In the genomic region with DNA sequence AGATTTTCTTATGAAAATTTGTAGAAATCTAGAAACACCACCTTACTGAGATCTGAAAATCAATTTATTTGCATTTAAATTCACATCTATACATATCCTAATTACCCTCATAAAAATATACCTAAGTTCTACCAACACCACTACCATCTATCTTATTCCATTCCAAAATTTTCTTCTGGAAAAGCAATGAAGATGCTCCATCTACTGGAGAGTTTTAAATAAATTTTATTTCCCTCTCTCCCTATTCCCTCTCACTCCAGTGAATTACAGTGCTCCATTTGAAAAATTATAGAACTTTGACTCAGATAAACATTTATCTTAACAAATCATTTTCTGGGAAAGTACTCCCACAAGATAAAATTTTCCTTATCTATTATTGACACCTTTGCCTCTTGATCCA, we compare ENCODE assay signal across 17 cellular contexts. TPM values are rescaled to one million over a fixed set of nuclear protein-coding genes. Genes with fewer than 3 reads are reported as not detected.
DNase-seq lines count a peak whose midpoint lies in the region; ATAC-seq and TF ChIP-seq lines count a peak whose summit lies in the region.
"Had no signal": no experiment of that assay in that cellular context is flagged by ENCODE, and none has a peak within 500 bp of the region (broad histone marks: within the 10 kb centered on the region; RNA-seq: fewer than 3 reads in every experiment).

No MANE protein-coding gene starts in this region.

- peak; percentile 21 for TF ChIP-seq CTCF in cardiac muscle cell (IDR thresholded peaks at IDR 0.05; ENCODE audit: low read depth, low read length)
- TF ChIP-seq CTCF in heart left ventricle (IDR thresholded peaks at IDR 0.05) = peak in 5 of 12 donors; percentile 11 to 26 (median 16)
- peak; percentile 68 for TF ChIP-seq CTCF in endodermal cell (conservative IDR thresholded peaks at IDR 0.05)
- no peak for TF ChIP-seq CTCF in natural killer cell (IDR thresholded peaks at IDR 0.05)

- H3K27me3 ChIP-seq in cardiac muscle cell (peaks cover 52% of the 10 kb centered on the region), heart left ventricle (peaks cover 13 to 96% (median 42%) of the 10 kb centered on the region in 9 donors), endodermal cell (ENCODE audit: control insufficient read depth, insufficient read depth, low read length, poor library complexity, severe bottlenecking) (peaks cover 60% of the 10 kb centered on the region), Karpas-422 (ENCODE audit: low read length) (no peaks in the 10 kb centered on the region), mesenchymal stem cell (ENCODE audit: control insufficient read depth in 1 of 2, insufficient read depth in 1 of 2, low read length in 2 of 2) (peaks cover 32 to 81% of the 10 kb centered on the region in 2 experiments)

- TF ChIP-seq POLR2A in heart left ventricle (IDR thresholded peaks at IDR 0.05) = no peak

- H3K36me3 ChIP-seq in cardiac muscle cell (no peaks in the 10 kb centered on the region), heart left ventricle (no peaks in the 10 kb centered on the region), endodermal cell (ENCODE audit: control insufficient read depth, insufficient read depth, low read length) (no peaks in the 10 kb centered on the region), Karpas-422 (ENCODE audit: insufficient read depth, low read length) (no peaks in the 10 kb centered on the region), mesenchymal stem cell (ENCODE audit: control insufficient read depth in 1 of 2, insufficient read depth in 2 of 2, low read depth in 1 of 2, low read length in 2 of 2) (no peaks in the 10 kb centered on the region)
- H3K36me3 ChIP-seq: right atrium auricular region had no signal

- ATAC-seq in heart left ventricle (no peak), natural killer cell (no peak)
- ATAC-seq: activated CD4-positive, alpha-beta T cell treated with anti-CD3 and anti-CD28 coated beads for 36 hours had no signal

- H3K36me3 Mint-ChIP-seq in endodermal cell (ENCODE audit: low read depth) (no peaks in the 10 kb centered on the region), natural killer cell (no peaks in the 10 kb centered on the region)

- no peak overlapping the region for H2AK5ac ChIP-seq in mesenchymal stem cell (ENCODE audit: low read length, severe bottlenecking)

- H3K27ac Mint-ChIP-seq in endodermal cell (no peak overlapping the region), natural killer cell (no peak overlapping the region)
- H3K27ac Mint-ChIP-seq: activated CD4-positive, alpha-beta T cell treated with anti-CD3 and anti-CD28 coated beads for 36 hours; activated T-helper 1 cell treated with anti-CD3 and anti-CD28 coated beads, Interleukin-12 subunit alpha, Interleukin-12 subunit beta, Interleukin-2, Interleukin-4 antibody, amounts not matched to agents 30 ng/mL and 10 ng/mL and 1 ng/mL, durations not matched to agents 14 hours and 24 hours and 36 hours; stimulated activated naive CD8-positive, alpha-beta T cell treated with anti-CD3 and anti-CD28 coated beads, Interleukin-15, Interleukin-2, amounts not matched to agents 100 ng/mL and 50 ng/mL, for 24 hours had no signal

- no peak overlapping the region for H4K91ac ChIP-seq in mesenchymal stem cell (ENCODE audit: low read length)

- no peak overlapping the region for H3K18ac ChIP-seq in mesenchymal stem cell (ENCODE audit: low read depth in 1 of 2, low read length in 2 of 2)

- no peak overlapping the region for H4K8ac ChIP-seq in mesenchymal stem cell (ENCODE audit: low read length)

- H3K4me1 ChIP-seq in cardiac muscle cell (ENCODE audit: low read depth) (no peaks in the 10 kb centered on the region), heart left ventricle (peaks cover 0 to 11% (median 0%) of the 10 kb centered on the region in 12 donors), endodermal cell (ENCODE audit: control insufficient read depth, insufficient read depth, low read length) (no peaks in the 10 kb centered on the region), Karpas-422 (ENCODE audit: low read length) (no peaks in the 10 kb centered on the region), mesenchymal stem cell (ENCODE audit: control insufficient read depth, insufficient read depth, low read depth, low read length) (peaks cover 8% of the 10 kb centered on the region)

- no peak overlapping the region for H3K4ac ChIP-seq in mesenchymal stem cell (ENCODE audit: low read depth in 1 of 2, low read length in 2 of 2)

- H3K9me3 ChIP-seq in cardiac muscle cell (ENCODE audit: low read depth) (no peaks in the 10 kb centered on the region), heart left ventricle (no peaks in the 10 kb centered on the region), endodermal cell (ENCODE audit: control insufficient read depth, low read length) (no peaks in the 10 kb centered on the region), Karpas-422 (ENCODE audit: low read length) (no peaks in the 10 kb centered on the region), mesenchymal stem cell (ENCODE audit: control insufficient read depth, low read length) (no peaks in the 10 kb centered on the region)

- H3K4me1 Mint-ChIP-seq in endodermal cell (no peaks in the 10 kb centered on the region), natural killer cell (no peaks in the 10 kb centered on the region)

- H2AFZ ChIP-seq in Karpas-422 (ENCODE audit: low read length) (no peak overlapping the region), mesenchymal stem cell (ENCODE audit: low read depth, low read length) (no peak overlapping the region)

- H3K4me3 Mint-ChIP-seq in endodermal cell (no peak overlapping the region), natural killer cell (no peak overlapping the region)
- H3K4me3 Mint-ChIP-seq: activated CD4-positive, alpha-beta T cell treated with anti-CD3 and anti-CD28 coated beads for 36 hours; activated T-helper 1 cell treated with anti-CD3 and anti-CD28 coated beads, Interleukin-12 subunit alpha, Interleukin-12 subunit beta, Interleukin-2, Interleukin-4 antibody, amounts not matched to agents 30 ng/mL and 10 ng/mL and 1 ng/mL, durations not matched to agents 14 hours and 24 hours and 36 hours; stimulated activated naive CD8-positive, alpha-beta T cell treated with anti-CD3 and anti-CD28 coated beads, Interleukin-15, Interleukin-2, amounts not matched to agents 100 ng/mL and 50 ng/mL, for 24 hours had no signal

- H3K79me2 ChIP-seq in Karpas-422 (ENCODE audit: low read length) = no peaks in the 10 kb centered on the region

- no peak overlapping the region for H3K4me3 ChIP-seq in cardiac muscle cell
- H3K4me3 ChIP-seq in heart left ventricle = no peak overlapping the region
- no peak overlapping the region for H3K4me3 ChIP-seq in endodermal cell (ENCODE audit: low read length)
- no peak overlapping the region for H3K4me3 ChIP-seq in Karpas-422 (ENCODE audit: low read length)
- H3K4me3 ChIP-seq in mesenchymal stem cell (ENCODE audit: insufficient read depth in 1 of 2, low read depth in 1 of 2, low read length in 2 of 2) = no peak overlapping the region
- H3K4me3 ChIP-seq: right atrium auricular region had no signal

- no peak for DNase-seq in cardiac muscle cell (ENCODE audit: low read depth in 1 of 2, low spot score in 1 of 2)
- no peak for DNase-seq in heart left ventricle
- peak; percentile 6 for DNase-seq in NCI-H748 treated with DMSO at 0.1 percent for 48 hours (lab: John Stamatoyannopoulos, UW)
- DNase-seq in endodermal cell = no peak
- no peak for DNase-seq in activated CD8-positive, alpha-beta memory T cell treated with anti-CD3 and anti-CD28 coated beads, Interleukin-2, amount 50 U/mL, for 48 hours
- DNase-seq in natural killer cell = no peak
- no peak for DNase-seq in Karpas-422
- no peak for DNase-seq in mesenchymal stem cell
- DNase-seq: activated CD4-positive, alpha-beta T cell treated with anti-CD3 and anti-CD28 coated beads for 36 hours; aorta; NCI-H774 had no signal

- H3K9me2 ChIP-seq in Karpas-422 (replicated peaks; ENCODE audit: insufficient read depth, low read length) = no peaks in the 10 kb centered on the region

- H3K9me3 Mint-ChIP-seq in endodermal cell (no peaks in the 10 kb centered on the region), natural killer cell (peaks cover 0 to 3% of the 10 kb centered on the region in 2 donors)
- H3K9me3 Mint-ChIP-seq: activated T-helper 1 cell treated with anti-CD3 and anti-CD28 coated beads, Interleukin-12 subunit alpha, Interleukin-12 subunit beta, Interleukin-2, Interleukin-4 antibody, amounts not matched to agents 30 ng/mL and 10 ng/mL and 1 ng/mL, durations not matched to agents 14 hours and 24 hours and 36 hours; stimulated activated naive CD8-positive, alpha-beta T cell treated with anti-CD3 and anti-CD28 coated beads, Interleukin-15, Interleukin-2, amounts not matched to agents 100 ng/mL and 50 ng/mL, for 24 hours had no signal

- no peaks in the 10 kb centered on the region for H3K79me1 ChIP-seq in mesenchymal stem cell (replicated peaks; ENCODE audit: low read length, poor library complexity, severe bottlenecking)

- no peak overlapping the region for H2BK5ac ChIP-seq in mesenchymal stem cell (ENCODE audit: low read depth, low read length, poor library complexity, severe bottlenecking)

- no peak overlapping the region for H3K14ac ChIP-seq in mesenchymal stem cell (ENCODE audit: low read length in 2 of 2)

- intact Hi-C loops in heart left ventricle (cut with DNase I) = loop anchor here in 1 of 10 donors (10.0 kb wide), 1 partner anchor 423 kb away; no protein-coding TSS in a partner anchor
- intact Hi-C loops in natural killer cell (cut with micrococcal nuclease) = no loop called here

- H3K9ac ChIP-seq in endodermal cell (ENCODE audit: extremely low read depth, low read length, poor library complexity, severe bottlenecking) = no peak overlapping the region
- no peak overlapping the region for H3K9ac ChIP-seq in Karpas-422 (ENCODE audit: low read length)
- no peak overlapping the region for H3K9ac ChIP-seq in mesenchymal stem cell (ENCODE audit: low read length)
- H3K9ac ChIP-seq: KMS-11 had no signal

- no peak overlapping the region for H2BK12ac ChIP-seq in mesenchymal stem cell (ENCODE audit: low read length in 2 of 2)

- peaks cover 12% of the 10 kb centered on the region for H3K27me3 Mint-ChIP-seq in endodermal cell (ENCODE audit: insufficient read depth)
- H3K27me3 Mint-ChIP-seq in natural killer cell (ENCODE audit: low read depth in 2 of 2) = peaks cover 0 to 12% of the 10 kb centered on the region in 2 donors

- no peaks in the 10 kb centered on the region for H4K20me1 ChIP-seq in Karpas-422 (ENCODE audit: insufficient read depth, low read depth, low read length)

- no peak overlapping the region for H2BK15ac ChIP-seq in mesenchymal stem cell (ENCODE audit: low read depth, poor library complexity, severe bottlenecking)

- H3K27ac ChIP-seq in cardiac muscle cell (no peak overlapping the region), heart left ventricle (no peak overlapping the region), endodermal cell (ENCODE audit: low read depth, low read length) (no peak overlapping the region), Karpas-422 (ENCODE audit: low read length) (no peak overlapping the region), mesenchymal stem cell (ENCODE audit: low read length, poor library complexity, severe bottlenecking) (no peak overlapping the region)
- H3K27ac ChIP-seq: KMS-11, right atrium auricular region had no signal

- no peak overlapping the region for H3K23ac ChIP-seq in mesenchymal stem cell (ENCODE audit: low read length in 2 of 2)

- no peak overlapping the region for H2BK120ac ChIP-seq in mesenchymal stem cell (ENCODE audit: low read depth, low read length)

- H3K4me2 ChIP-seq in Karpas-422 (ENCODE audit: low read depth, low read length, poor library complexity, severe bottlenecking) (no peak overlapping the region), mesenchymal stem cell (ENCODE audit: low read length, poor library complexity, severe bottlenecking) (no peak overlapping the region)
- H3K4me2 ChIP-seq: KMS-11 had no signal

RNA-seq across cellular contexts. Expression of a gene that starts 2.3 kb away (rescaled TPM):
- 0.56 and 2.2 TPM in 2 replicates for total RNA-seq in cardiac muscle cell
- polyA plus RNA-seq in cardiac muscle cell = 1.5 and 4.2 TPM in 2 replicates
- not detected for total RNA-seq in heart left ventricle
- not detected for polyA plus RNA-seq in heart left ventricle
- total RNA-seq in endodermal cell = 1 to 10 TPM in 1 of 2 donors, under 1 TPM in 1; 0.97 to 1.3 TPM
- polyA plus RNA-seq in endodermal cell (2013, experiment 1 of 2) = 0.89 TPM
- 2.8 TPM for polyA plus RNA-seq in endodermal cell (2013, experiment 2 of 2)
- not detected for total RNA-seq in natural killer cell
- not detected in 2 replicates for total RNA-seq in Karpas-422 (2014; rRNA removed; shearing (Covaris generic); ENCODE audit: low replicate concordance)
- polyA plus RNA-seq in mesenchymal stem cell (2013, experiment 1 of 2) = 0.01 TPM
- polyA plus RNA-seq in mesenchymal stem cell (2013, experiment 2 of 2) = 0.04 TPM
- total RNA-seq: activated CD4-positive, alpha-beta T cell treated with anti-CD3 and anti-CD28 coated beads for 36 hours; activated T-helper 1 cell treated with anti-CD3 and anti-CD28 coated beads, Interleukin-12 subunit alpha, Interleukin-12 subunit beta, Interleukin-2, Interleukin-4 antibody, amounts not matched to agents 30 ng/mL and 10 ng/mL and 1 ng/mL, durations not matched to agents 14 hours and 24 hours and 36 hours; glomerular endothelial cell; right atrium auricular region had no signal
- polyA plus RNA-seq: aorta had no signal

RNA-seq across cellular contexts. Expression of a gene that starts 20.8 kb away (rescaled TPM):
- total RNA-seq in cardiac muscle cell (not detected in 2 replicates), heart left ventricle (not detected), endodermal cell (not detected), natural killer cell (not detected)
- polyA plus RNA-seq in cardiac muscle cell (not detected in 2 replicates), heart left ventricle (not detected)
- 0.75 TPM for polyA plus RNA-seq in endodermal cell (2013, experiment 1 of 2)
- 0.37 TPM for polyA plus RNA-seq in endodermal cell (2013, experiment 2 of 2)
- total RNA-seq in Karpas-422 (2014; rRNA removed; shearing (Covaris generic); ENCODE audit: low replicate concordance) = not detected in 2 replicates
- not detected for polyA plus RNA-seq in mesenchymal stem cell (2013, experiment 1 of 2)
- not detected for polyA plus RNA-seq in mesenchymal stem cell (2013, experiment 2 of 2)
- total RNA-seq: activated CD4-positive, alpha-beta T cell treated with anti-CD3 and anti-CD28 coated beads for 36 hours; activated T-helper 1 cell treated with anti-CD3 and anti-CD28 coated beads, Interleukin-12 subunit alpha, Interleukin-12 subunit beta, Interleukin-2, Interleukin-4 antibody, amounts not matched to agents 30 ng/mL and 10 ng/mL and 1 ng/mL, durations not matched to agents 14 hours and 24 hours and 36 hours; aorta; glomerular endothelial cell; kidney epithelial cell; right atrium auricular region had no signal
- polyA plus RNA-seq: aorta had no signal
